Comparison of ENCODE assay signal across 26 cellular contexts in genomic region chr6:103105686-103106085, GRCh38.
"Had no signal": no experiment of that assay in that cellular context is flagged by ENCODE, and none has a peak within 500 bp of the region (broad histone marks: within the 10 kb centered on the region; RNA-seq: fewer than 3 reads in every experiment).

No MANE protein-coding gene starts in this region.

- H3K9me3 Mint-ChIP-seq: activated CD4-positive, alpha-beta memory T cell treated with anti-CD3 and anti-CD28 coated beads, Interleukin-2, amount 10 ng/mL, durations not matched to agents 7 days and 5 days had no signal

- H3K27ac Mint-ChIP-seq: activated CD4-positive, alpha-beta memory T cell treated with anti-CD3 and anti-CD28 coated beads, Interleukin-2, amount 10 ng/mL, durations not matched to agents 7 days and 5 days; activated CD4-positive, alpha-beta T cell treated with anti-CD3 and anti-CD28 coated beads for 36 hours; activated naive CD4-positive, alpha-beta T cell treated with anti-CD3 and anti-CD28 coated beads, Interleukin-2, amount 10 ng/mL, durations not matched to agents 7 days and 5 days; activated naive CD8-positive, alpha-beta T cell treated with anti-CD3 and anti-CD28 coated beads for 36 hours; activated T-cell treated with anti-CD3 and anti-CD28 coated beads, Interleukin-2, amount 50 U/mL, for 72 hours; activated T-helper 2 cell treated with anti-CD3 and anti-CD28 coated beads, Interferon-gamma antibody, Interleukin-2, Interleukin-4, amounts not matched to agents 10 μg/mL and 5 μg/mL and 100 μg/mL, durations not matched to agents 14 hours and 24 hours and 36 hours; T-cell had no signal

- H3K36me3 Mint-ChIP-seq: activated naive CD4-positive, alpha-beta T cell treated with anti-CD3 and anti-CD28 coated beads, Interleukin-2, amount 10 ng/mL, durations not matched to agents 7 days and 5 days; activated naive CD8-positive, alpha-beta T cell treated with anti-CD3 and anti-CD28 coated beads for 36 hours; T-cell had no signal

- DNase-seq: activated CD4-positive, alpha-beta memory T cell treated with anti-CD3 and anti-CD28 coated beads, Interleukin-2, amount 10 ng/mL, durations not matched to agents 7 days and 5 days; activated CD4-positive, alpha-beta T cell treated with anti-CD3 and anti-CD28 coated beads for 36 hours; activated CD4-positive, alpha-beta T cell treated with anti-CD3 and anti-CD28 coated beads, Interleukin-2, amount 50 U/mL, for 1 hour; activated CD4-positive, CD25-positive, alpha-beta regulatory T cell; activated gamma-delta T cell treated with Interleukin-2 at 50 U/mL for 16 hours; activated naive CD4-positive, alpha-beta T cell treated with anti-CD3 and anti-CD28 coated beads, Interleukin-2, amount 10 ng/mL, durations not matched to agents 7 days and 5 days; activated naive CD8-positive, alpha-beta T cell treated with anti-CD3 and anti-CD28 coated beads for 36 hours; activated T-cell treated with anti-CD3 and anti-CD28 coated beads for 4 hours; activated T-cell treated with anti-CD3 and anti-CD28 coated beads, Interleukin-2, amount 50 U/mL, for 72 hours; brain microvascular endothelial cell; KBM-7; NCI-H1092 treated with DMSO at 0.1 percent for 48 hours; NCI-H1417 treated with DMSO at 0.1 percent for 48 hours; NCI-H1694 treated with DMSO at 0.1 percent for 48 hours; NCI-H2029 treated with DMSO at 0.1 percent for 48 hours; NCI-H345; NCI-H510A; NCI-H526 treated with DMSO at 0.1 percent for 48 hours; NCI-H82; PC-3; SIG-M5; T-cell; T-helper 2 cell; T1000 had no signal

- ATAC-seq: activated CD4-positive, alpha-beta T cell treated with anti-CD3 and anti-CD28 coated beads for 36 hours; activated T-cell treated with anti-CD3 and anti-CD28 coated beads, Interleukin-2, amount 50 U/mL, for 72 hours; PC-3; T-cell had no signal

- H3K4me1 Mint-ChIP-seq: activated CD4-positive, alpha-beta memory T cell treated with anti-CD3 and anti-CD28 coated beads, Interleukin-2, amount 10 ng/mL, durations not matched to agents 7 days and 5 days; activated CD4-positive, alpha-beta T cell treated with anti-CD3 and anti-CD28 coated beads for 36 hours; activated naive CD4-positive, alpha-beta T cell treated with anti-CD3 and anti-CD28 coated beads, Interleukin-2, amount 10 ng/mL, durations not matched to agents 7 days and 5 days; activated naive CD8-positive, alpha-beta T cell treated with anti-CD3 and anti-CD28 coated beads for 36 hours; T-cell had no signal

- H3K27me3 Mint-ChIP-seq: activated CD4-positive, alpha-beta memory T cell treated with anti-CD3 and anti-CD28 coated beads, Interleukin-2, amount 10 ng/mL, durations not matched to agents 7 days and 5 days; activated CD4-positive, alpha-beta T cell treated with anti-CD3 and anti-CD28 coated beads for 36 hours; activated naive CD4-positive, alpha-beta T cell treated with anti-CD3 and anti-CD28 coated beads, Interleukin-2, amount 10 ng/mL, durations not matched to agents 7 days and 5 days; activated naive CD8-positive, alpha-beta T cell treated with anti-CD3 and anti-CD28 coated beads for 36 hours; T-cell had no signal

- H3K27me3 ChIP-seq: brain microvascular endothelial cell, cardiac muscle cell had no signal

- H3K4me3 ChIP-seq: cardiac muscle cell had no signal

- H3K36me3 ChIP-seq: brain microvascular endothelial cell, cardiac muscle cell had no signal

- H3K27ac ChIP-seq: brain microvascular endothelial cell, cardiac muscle cell had no signal

- H3K4me3 Mint-ChIP-seq: activated CD4-positive, alpha-beta memory T cell treated with anti-CD3 and anti-CD28 coated beads, Interleukin-2, amount 10 ng/mL, durations not matched to agents 7 days and 5 days; activated CD4-positive, alpha-beta T cell treated with anti-CD3 and anti-CD28 coated beads for 36 hours; activated naive CD4-positive, alpha-beta T cell treated with anti-CD3 and anti-CD28 coated beads, Interleukin-2, amount 10 ng/mL, durations not matched to agents 7 days and 5 days; activated naive CD8-positive, alpha-beta T cell treated with anti-CD3 and anti-CD28 coated beads for 36 hours; activated T-cell treated with anti-CD3 and anti-CD28 coated beads, Interleukin-2, amount 50 U/mL, for 72 hours; T-cell had no signal
